19 cellular contexts compared by ENCODE assay signal in genomic region chr15:95912280-95912625, GRCh38.
"Had no signal": no experiment of that assay in that cellular context is flagged by ENCODE, and none has a peak within 500 bp of the region (broad histone marks: within the 10 kb centered on the region; RNA-seq: fewer than 3 reads in every experiment).

No MANE protein-coding gene starts in this region.

- H3K27ac Mint-ChIP-seq: activated naive CD8-positive, alpha-beta T cell; stimulated activated naive CD8-positive, alpha-beta T cell treated with anti-CD3 and anti-CD28 coated beads, Interleukin-15, Interleukin-2, amounts not matched to agents 100 ng/mL and 50 ng/mL, for 24 hours; T-helper 1 cell treated with Interleukin-12 subunit alpha and Interleukin-12 subunit beta and Interleukin-4 antibody, amounts not matched to agents 30 μg/mL and 1 μg/mL, for 36 hours had no signal

- H2AFZ ChIP-seq: parathyroid adenoma had no signal

- H3K4me3 ChIP-seq: dorsolateral prefrontal cortex, testis had no signal

- FAIRE-seq: endometrium, islet of Langerhans had no signal

- H3K9me3 ChIP-seq: testis had no signal

- H3K9me3 Mint-ChIP-seq: neural crest cell; stimulated activated naive CD8-positive, alpha-beta T cell treated with anti-CD3 and anti-CD28 coated beads, Interleukin-15, Interleukin-2, amounts not matched to agents 100 ng/mL and 50 ng/mL, for 24 hours; T-helper 1 cell treated with Interleukin-12 subunit alpha and Interleukin-12 subunit beta and Interleukin-4 antibody, amounts not matched to agents 30 μg/mL and 1 μg/mL, for 36 hours had no signal

- H3K36me3 Mint-ChIP-seq: activated naive CD8-positive, alpha-beta T cell had no signal

- H3K79me2 ChIP-seq: parathyroid adenoma had no signal

- H3K27ac ChIP-seq: dorsolateral prefrontal cortex, parathyroid adenoma, testis had no signal

- DNase-seq: activated CD4-positive, alpha-beta T cell treated with anti-CD3 and anti-CD28 coated beads, Interleukin-2, amount 50 U/mL, for 1 hour; activated gamma-delta T cell; activated T-cell treated with anti-CD3 and anti-CD28 coated beads, Interleukin-2, amount 50 U/mL, for 1 hour; anterior cingulate cortex; dorsolateral prefrontal cortex; glutamatergic neuron; mammary epithelial cell; stimulated activated CD4-positive, alpha-beta T cell treated with anti-CD3 and anti-CD28 coated beads, Interleukin-15, amount 100 ng/mL, for 24 hours; stimulated activated CD4-positive, alpha-beta T cell treated with anti-CD3 and anti-CD28 coated beads, Interleukin-4, amount 100 ng/mL, for 24 hours; testis had no signal

- H3K4me3 Mint-ChIP-seq: activated naive CD8-positive, alpha-beta T cell; neural crest cell; stimulated activated naive CD8-positive, alpha-beta T cell treated with anti-CD3 and anti-CD28 coated beads, Interleukin-15, Interleukin-2, amounts not matched to agents 100 ng/mL and 50 ng/mL, for 24 hours; T-helper 1 cell treated with Interleukin-12 subunit alpha and Interleukin-12 subunit beta and Interleukin-4 antibody, amounts not matched to agents 30 μg/mL and 1 μg/mL, for 36 hours had no signal

- H3K4me1 ChIP-seq: parathyroid adenoma, testis had no signal

- ATAC-seq: esophagus mucosa, left lobe of liver had no signal

- H3K9ac ChIP-seq: parathyroid adenoma had no signal

- H3K27me3 ChIP-seq: testis had no signal
